In genomic region chr2:42360890-42361727, GRCh38 we compare ENCODE assay signal across 8 cellular contexts. TPM values are rescaled to one million over a fixed set of nuclear protein-coding genes. Genes with fewer than 3 reads are reported as not detected.
DNase-seq lines count a peak whose midpoint lies in the region; ATAC-seq, FAIRE-seq and TF ChIP-seq lines count a peak whose summit lies in the region.

Gene COX7A2L (minus strand): TSS chr2:42361217. CDS start chr2:42361161, 56 bp downstream.

- H3K36me3 ChIP-seq in DND-41 (ENCODE audit: insufficient read depth, low read length): peaks cover 10% of the 10 kb centered on the region
- peaks cover 5% of the 10 kb centered on the region; the same call in 1 of the 2 replicates for H3K36me3 ChIP-seq in KOPT-K1 (ENCODE audit: insufficient read depth, low read length)
- H3K36me3 ChIP-seq in esophagus muscularis mucosa: no peaks in the 10 kb centered on the region

- intact Hi-C loops in esophagus muscularis mucosa (cut with DNase I): no loop called here

- TF ChIP-seq POLR2A in esophagus muscularis mucosa (IDR thresholded peaks at IDR 0.05; ENCODE audit: low read depth): peak; percentile 56

- H3K27me3 Mint-ChIP-seq in activated T-cell treated with anti-CD3 and anti-CD28 coated beads, Interleukin-2, amount 50 U/mL, for 72 hours (ENCODE audit: low read depth): no peaks in the 10 kb centered on the region

- FAIRE-seq in RCC 7860 (lab: Jason Lieb, UNC): peak; percentile 84

- peak; percentile 90 for ATAC-seq in DND-41 (ENCODE audit: insufficient read depth, low read depth)
- ATAC-seq in GM21786 (IDR thresholded peaks at IDR 0.05; ENCODE audit: unreplicated experiment): peak; percentile 84
- peak; percentile 94 for ATAC-seq in activated T-cell treated with anti-CD3 and anti-CD28 coated beads, Interleukin-2, amount 50 U/mL, for 72 hours (replicated peaks in 1 of 2)

- no peaks in the 10 kb centered on the region for H3K9me3 ChIP-seq in DND-41 (ENCODE audit: insufficient read depth, low read length, severe bottlenecking)
- H3K9me3 ChIP-seq in KOPT-K1 (ENCODE audit: insufficient read depth, low read length, poor library complexity, severe bottlenecking): no peaks in the 10 kb centered on the region
- H3K9me3 ChIP-seq in esophagus muscularis mucosa: no peaks in the 10 kb centered on the region

- peak within 1 kb of the TSS; percentile 94 to 97 for H3K4me3 Mint-ChIP-seq in activated T-cell treated with anti-CD3 and anti-CD28 coated beads, Interleukin-2, amount 50 U/mL, for 72 hours

- TF ChIP-seq EP300 in esophagus muscularis mucosa (IDR thresholded peaks at IDR 0.05): no peak

- H3K4me2 ChIP-seq in DND-41 (ENCODE audit: insufficient read depth, low read length): peak within 1 kb of the TSS; percentile 93

- DNase-seq in DND-41 (peak; percentile 96), RCC 7860 (ENCODE audit: low spot score) (peak; percentile 91), esophagus muscularis mucosa (ENCODE audit: extremely low spot score) (peak; percentile 99), myocyte (ENCODE audit: low read depth) (peak; percentile 99)
- DNase-seq in activated T-cell treated with anti-CD3 and anti-CD28 coated beads, Interleukin-2, amount 50 U/mL, for 72 hours: peak; percentile 95 to 96
- DNase-seq in stimulated activated CD8-positive, alpha-beta memory T cell treated with anti-CD3 and anti-CD28 coated beads, Interleukin-7, amount 100 ng/mL, for 48 hours (ENCODE audit: extremely low read depth in 1 of 2, low read depth in 1 of 2): peak; percentile 90 to 91

- H3K79me2 ChIP-seq in DND-41 (ENCODE audit: insufficient read depth, low read length): peaks cover 49% of the 10 kb centered on the region

- peaks cover 24% of the 10 kb centered on the region for H4K20me1 ChIP-seq in DND-41 (ENCODE audit: insufficient read depth, low read length)

- peak within 1 kb of the TSS; percentile 99 for H3K27ac ChIP-seq in DND-41 (ENCODE audit: low read length)
- peak within 1 kb of the TSS; percentile 87 for H3K27ac ChIP-seq in KOPT-K1 (ENCODE audit: low read depth, low read length, poor library complexity, severe bottlenecking)
- peak within 1 kb of the TSS; percentile 89 to 93 (median 92) for H3K27ac ChIP-seq in esophagus muscularis mucosa (replicated peaks in 1 of 4)

- peaks cover 51% of the 10 kb centered on the region for H3K4me1 Mint-ChIP-seq in activated T-cell treated with anti-CD3 and anti-CD28 coated beads, Interleukin-2, amount 50 U/mL, for 72 hours (ENCODE audit: low read depth)

- 1% methylated on average over 34 of the region's 61 CpGs for WGBS in esophagus muscularis mucosa

- H3K9ac ChIP-seq in DND-41 (ENCODE audit: low read depth, low read length): peak within 1 kb of the TSS; percentile 83

- H2AFZ ChIP-seq in DND-41 (ENCODE audit: low read depth, low read length): peak within 1 kb of the TSS; percentile 98

- TF ChIP-seq CTCF in DND-41 (IDR thresholded peaks at IDR 0.05; ENCODE audit: borderline replicate concordance, extremely low read depth, low read length, poor library complexity, severe bottlenecking) (peak; percentile 69), esophagus muscularis mucosa (IDR thresholded peaks at IDR 0.05) (peak; percentile 33 to 45 (median 40))

- peaks cover 39% of the 10 kb centered on the region for H3K4me1 ChIP-seq in DND-41 (ENCODE audit: insufficient read depth, low read length)
- H3K4me1 ChIP-seq in esophagus muscularis mucosa: peaks cover 23 to 43% (median 36%) of the 10 kb centered on the region in 4 donors

- no peaks in the 10 kb centered on the region for H3K27me3 ChIP-seq in DND-41 (ENCODE audit: insufficient read depth, low read length, poor library complexity)
- H3K27me3 ChIP-seq in esophagus muscularis mucosa: no peaks in the 10 kb centered on the region

- H3K27ac Mint-ChIP-seq in activated T-cell treated with anti-CD3 and anti-CD28 coated beads, Interleukin-2, amount 50 U/mL, for 72 hours: peak within 1 kb of the TSS; percentile 91

- H3K9me3 Mint-ChIP-seq in activated T-cell treated with anti-CD3 and anti-CD28 coated beads, Interleukin-2, amount 50 U/mL, for 72 hours: no peaks in the 10 kb centered on the region

- peak within 1 kb of the TSS; percentile 56 to 89 for H3K4me3 ChIP-seq in DND-41 (ENCODE audit: low read depth in 1 of 2, low read length in 2 of 2)
- peak within 1 kb of the TSS; percentile 89 to 99 (median 92) for H3K4me3 ChIP-seq in esophagus muscularis mucosa

- peaks cover 8 to 12% of the 10 kb centered on the region in 2 donors for H3K36me3 Mint-ChIP-seq in activated T-cell treated with anti-CD3 and anti-CD28 coated beads, Interleukin-2, amount 50 U/mL, for 72 hours (ENCODE audit: insufficient read depth in 2 of 2)

RNA-seq across cellular contexts. Expression of gene COX7A2L, which starts in this region (rescaled TPM):
- total RNA-seq in activated T-cell treated with anti-CD3 and anti-CD28 coated beads, Interleukin-2, amount 50 U/mL, for 72 hours: 100 to 1,000 TPM; 140 to 157 TPM
- total RNA-seq in esophagus muscularis mucosa (100 to 1,000 TPM in 1 of 4 donors, 10 to 100 TPM in 3; 56.9 to 122 (median 95.1) TPM), myocyte (190 and 199 TPM in 2 replicates)
- polyA plus RNA-seq in myocyte (2012): 207 TPM

Comparison
In these comparisons a context has a peak if more than half of its experiments do, and no peak if none do; other contexts are left out.
1. Peak in every context shown above with its lines: DNase-seq, ATAC-seq, H3K4me3 ChIP-seq and H3K27ac ChIP-seq.